Comparison of ENCODE assay signal across 19 cellular contexts in genomic region chr17:56674401-56674925, GRCh38.
DNase-seq lines count a peak whose midpoint lies in the region; ATAC-seq, FAIRE-seq and TF ChIP-seq lines count a peak whose summit lies in the region.
"Had no signal": no experiment of that assay in that cellular context is flagged by ENCODE, and none has a peak within 500 bp of the region (broad histone marks: within the 10 kb centered on the region; RNA-seq: fewer than 3 reads in every experiment).

No MANE protein-coding gene starts in this region.

- no peak for FAIRE-seq in bronchial epithelial cell (lab: Jason Lieb, UNC)
- FAIRE-seq: GM12891, GM19239, H1 had no signal

- WGBS in mammary epithelial cell (ENCODE audit: low coverage, missing lambda C conversion rate), result 83% methylated on average over 1 of the region's 1 CpG

- H4K20me1 ChIP-seq in mammary epithelial cell (ENCODE audit: insufficient read depth, low read length) (no peaks in the 10 kb centered on the region), PC-3 (ENCODE audit: low read length) (no peaks in the 10 kb centered on the region)

- CTCF ChIA-PET in mammary epithelial cell (lab: Charles Lee; ENCODE audit: low non-redundant PET) (interaction anchor here (0.8 kb wide), 1 partner anchor 350 kb away, joined by 3 read pairs; no protein-coding TSS in a partner anchor), PC-3 (lab: Charles Lee) (interaction anchor here (0.9 kb wide), 1 partner anchor 42 kb away, joined by 4 read pairs; no protein-coding TSS in a partner anchor)

- intact Hi-C loops in mammary epithelial cell (cut with micrococcal nuclease), result no loop called here
- intact Hi-C loops in breast epithelium (cut with DNase I; ENCODE audit: low total_unique reads), result no loop called here
- intact Hi-C loops in PC-3 (cut with micrococcal nuclease), result no loop called here

- no peak overlapping the region for H3K4me2 ChIP-seq in mammary epithelial cell (ENCODE audit: insufficient read depth, low read depth, low read length)
- peak overlapping the region; percentile 2; the same call in 1 of the 2 replicates for H3K4me2 ChIP-seq in PC-3 (ENCODE audit: low read length)

- H3K9me2 ChIP-seq in PC-3 (replicated peaks; ENCODE audit: low read length), result no peaks in the 10 kb centered on the region

- H2AFZ ChIP-seq in mammary epithelial cell (ENCODE audit: low read depth, low read length), result no peak overlapping the region
- H2AFZ ChIP-seq in PC-3 (ENCODE audit: low read length), result no peak overlapping the region
- H2AFZ ChIP-seq: GM23248 had no signal

- in situ Hi-C loops in mammary epithelial cell (cut with MboI; ENCODE audit: low sequenced_read_pairs in 2 of 2), result no loop called here
- in situ Hi-C loops in GM13976 (cut with MboI; ENCODE audit: low sequenced_read_pairs, unreplicated experiment), result no loop called here

- no peak overlapping the region for H3K27ac ChIP-seq in mammary epithelial cell (ENCODE audit: insufficient read depth, low read depth, low read length)
- no peak overlapping the region for H3K27ac ChIP-seq in breast epithelium
- no peak overlapping the region for H3K27ac ChIP-seq in PC-3 (ENCODE audit: low read length)
- H3K27ac ChIP-seq: GM23248 had no signal

- no peaks in the 10 kb centered on the region for H3F3A ChIP-seq in PC-3 (ENCODE audit: low read length, unreplicated experiment)

- ATAC-seq in PC-3 (no peak), GM18868 (IDR thresholded peaks at IDR 0.05; ENCODE audit: unreplicated experiment) (no peak)

- DNase-seq in mammary epithelial cell (peak; percentile 19), breast epithelium (ENCODE audit: low spot score in 2 of 2) (no peak), PC-3 (peak; percentile 51), bronchial epithelial cell (ENCODE audit: low read depth) (peak; percentile 56), GM13976 (ENCODE audit: low spot score) (no peak)
- DNase-seq: C1 segment of cervical spinal cord; Calu3; CD4-positive, alpha-beta memory T cell; COR-L47; DMS53; DMS79 treated with DMSO at 0.1 percent for 48 hours; GF-D8; GM23248; H7; HCEC 1CT had no signal

- peaks cover 41% of the 10 kb centered on the region for H3K4me1 ChIP-seq in mammary epithelial cell (ENCODE audit: insufficient read depth, low read length)
- no peaks in the 10 kb centered on the region for H3K4me1 ChIP-seq in breast epithelium
- H3K4me1 ChIP-seq in PC-3 (ENCODE audit: insufficient read depth, low read length), result peaks cover 44% of the 10 kb centered on the region

- no peak for TF ChIP-seq POLR2A in breast epithelium (IDR thresholded peaks at IDR 0.05)

- H3K27me3 ChIP-seq in mammary epithelial cell (ENCODE audit: insufficient read depth, low read length), result no peaks in the 10 kb centered on the region
- H3K27me3 ChIP-seq in breast epithelium, result peaks cover 0 to 32% of the 10 kb centered on the region in 2 donors
- H3K27me3 ChIP-seq in PC-3 (ENCODE audit: low read length), result no peaks in the 10 kb centered on the region
- H3K27me3 ChIP-seq in bronchial epithelial cell (ENCODE audit: control insufficient read depth, insufficient read depth, low read length), result no peaks in the 10 kb centered on the region

- no peaks in the 10 kb centered on the region for H3K79me2 ChIP-seq in mammary epithelial cell (ENCODE audit: insufficient read depth, low read length)
- H3K79me2 ChIP-seq in PC-3 (ENCODE audit: low read length), result no peaks in the 10 kb centered on the region

- H3K9me3 ChIP-seq in mammary epithelial cell (replicated peaks; ENCODE audit: insufficient read depth, low read length), result no peaks in the 10 kb centered on the region
- no peaks in the 10 kb centered on the region for H3K9me3 ChIP-seq in breast epithelium
- no peaks in the 10 kb centered on the region for H3K9me3 ChIP-seq in PC-3 (ENCODE audit: low read length)

- POLR2A ChIA-PET in PC-3 (lab: Charles Lee; ENCODE audit: unreplicated experiment), result no interaction called here

- no peak for TF ChIP-seq CTCF in mammary epithelial cell (conservative IDR thresholded peaks at IDR 0.05 in 1 of 2, IDR thresholded peaks at IDR 0.05 in 1 of 2; ENCODE audit: extremely low read depth in 1 of 2, insufficient read depth in 1 of 2, low read depth in 1 of 2, low read length in 2 of 2)
- no peak for TF ChIP-seq CTCF in breast epithelium (IDR thresholded peaks at IDR 0.05)
- TF ChIP-seq CTCF in PC-3 (conservative IDR thresholded peaks at IDR 0.05; ENCODE audit: low read depth, low read length), result no peak
- TF ChIP-seq CTCF in bronchial epithelial cell (IDR thresholded peaks at IDR 0.05; ENCODE audit: insufficient read depth, low read length, severe bottlenecking), result no peak
- TF ChIP-seq CTCF in GM13976 (IDR thresholded peaks at IDR 0.05; ENCODE audit: borderline replicate concordance, control extremely low read depth, extremely low read depth, insufficient read depth, missing control alignments), result no peak

- BruUV-seq in mammary epithelial cell (replicated peaks; lab: Mats Ljungman, UMichigan) (no TSS peak), PC-3 (replicated peaks; lab: Mats Ljungman, UMichigan) (no TSS peak)

- H3K4me3 ChIP-seq in mammary epithelial cell (replicated peaks in 1 of 3; ENCODE audit: insufficient read depth in 1 of 3, low read depth in 2 of 3, low read length in 3 of 3) (no peak overlapping the region), breast epithelium (no peak overlapping the region), PC-3 (ENCODE audit: low read length) (no peak overlapping the region), bronchial epithelial cell (ENCODE audit: low read depth, low read length) (no peak overlapping the region)
- H3K4me3 ChIP-seq: GM23248 had no signal

- dilution Hi-C loops in mammary epithelial cell (cut with HindIII; ENCODE audit: low sequenced_read_pairs), result no loop called here

- H3K9ac ChIP-seq in mammary epithelial cell (ENCODE audit: insufficient read depth, low read length), result no peak overlapping the region
- H3K9ac ChIP-seq in PC-3 (ENCODE audit: low read length), result no peak overlapping the region
- H3K9ac ChIP-seq: GM23248 had no signal

- H3K36me3 ChIP-seq in mammary epithelial cell (ENCODE audit: insufficient read depth, low read length) (no peaks in the 10 kb centered on the region), breast epithelium (no peaks in the 10 kb centered on the region), PC-3 (ENCODE audit: low read depth, low read length) (no peaks in the 10 kb centered on the region), bronchial epithelial cell (ENCODE audit: control insufficient read depth, insufficient read depth, low read length) (no peaks in the 10 kb centered on the region)

Comparison
In these comparisons a context has a peak if more than half of its experiments do, and no peak if none do; other contexts are left out.
1. DNase-seq: peak in mammary epithelial cell (single experiment), PC-3 (single experiment) and bronchial epithelial cell (single experiment); none in breast epithelium (0 of 2) and GM13976 (single experiment).